In the genomic region with DNA sequence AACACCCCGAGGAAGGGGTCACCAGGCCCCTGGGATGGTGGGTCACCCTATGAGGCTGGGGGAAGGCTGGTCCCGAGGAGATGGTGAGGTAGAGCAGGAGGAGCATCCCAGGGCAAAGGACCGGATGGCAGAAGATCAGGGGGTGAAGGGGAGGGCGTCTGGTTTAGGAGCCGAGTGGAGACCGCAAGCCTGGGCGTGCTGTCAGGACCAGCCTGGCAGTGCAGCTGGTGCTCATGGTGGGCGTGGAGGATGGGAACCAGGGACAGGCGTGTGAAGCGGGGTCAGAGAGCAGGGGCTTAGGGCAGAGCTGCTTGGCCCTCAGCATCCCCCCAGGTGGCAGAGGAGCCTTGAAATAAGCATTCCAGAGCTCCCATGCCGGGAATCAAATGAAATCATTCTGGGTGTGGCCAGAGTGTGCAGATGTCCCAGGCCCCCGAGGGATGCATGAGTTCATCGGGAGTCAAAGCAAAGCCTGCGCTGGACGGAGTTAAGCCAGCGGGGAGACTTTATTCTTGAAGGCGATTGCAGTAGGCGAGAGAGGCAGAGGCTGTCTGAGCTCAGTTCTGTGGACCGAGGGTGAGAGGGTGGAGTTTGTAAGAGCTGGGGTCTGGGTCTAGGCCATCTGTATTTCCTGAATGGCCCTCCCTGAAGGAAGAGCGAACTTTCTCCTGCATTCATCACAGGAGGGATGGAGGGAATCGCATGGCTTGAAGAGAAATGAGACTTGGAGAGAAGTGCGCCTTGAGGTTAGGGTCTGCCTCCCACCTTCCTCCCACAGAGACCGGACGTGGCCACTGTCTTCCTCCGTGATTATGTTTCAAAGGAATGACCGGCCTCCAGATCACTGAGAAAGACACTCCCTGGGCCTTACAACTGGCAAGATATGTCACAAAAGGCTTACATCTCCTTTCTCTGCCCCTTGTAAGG, we compare ENCODE assay signal across 18 cellular contexts. TPM values are rescaled to one million over a fixed set of nuclear protein-coding genes. Genes with fewer than 3 reads are reported as not detected.
DNase-seq lines count a peak whose midpoint lies in the region; ATAC-seq and TF ChIP-seq lines count a peak whose summit lies in the region.
"Had no signal": no experiment of that assay in that cellular context is flagged by ENCODE, and none has a peak within 500 bp of the region (broad histone marks: within the 10 kb centered on the region; RNA-seq: fewer than 3 reads in every experiment).

No MANE protein-coding gene starts in this region.

- no peak overlapping the region for H3K4me3 ChIP-seq in right atrium auricular region
- no peak overlapping the region for H3K4me3 ChIP-seq in gastrocnemius medialis

- peak; percentile 82 to 85 for ATAC-seq in gastrocnemius medialis
- ATAC-seq in GM19397 (IDR thresholded peaks at IDR 0.05; ENCODE audit: unreplicated experiment) = no peak
- no peak for ATAC-seq in GM21786 (IDR thresholded peaks at IDR 0.05; ENCODE audit: unreplicated experiment)
- ATAC-seq: activated naive CD8-positive, alpha-beta T cell treated with anti-CD3 and anti-CD28 coated beads, Interleukin-2, amount 50 U/mL, for 24 hours; left lobe of liver had no signal

- H3K9me3 ChIP-seq in right atrium auricular region (no peaks in the 10 kb centered on the region), gastrocnemius medialis (no peaks in the 10 kb centered on the region)

- TF ChIP-seq POLR2A in gastrocnemius medialis (IDR thresholded peaks at IDR 0.05) = no peak

- H3K36me3 ChIP-seq in right atrium auricular region (no peaks in the 10 kb centered on the region), gastrocnemius medialis (no peaks in the 10 kb centered on the region)

- no peak for TF ChIP-seq CTCF in right atrium auricular region (IDR thresholded peaks at IDR 0.05)
- no peak for TF ChIP-seq CTCF in gastrocnemius medialis (IDR thresholded peaks at IDR 0.05 in 4 of 5, conservative IDR thresholded peaks at IDR 0.05 in 1 of 5)
- no peak for TF ChIP-seq CTCF in GM13977 (IDR thresholded peaks at IDR 0.05; ENCODE audit: extremely low read depth, insufficient read depth, missing control alignments)

- H3K4me1 ChIP-seq in right atrium auricular region = no peaks in the 10 kb centered on the region
- H3K4me1 ChIP-seq in gastrocnemius medialis = no peaks in the 10 kb centered on the region

- H3K27me3 ChIP-seq in right atrium auricular region (no peaks in the 10 kb centered on the region), gastrocnemius medialis (peaks cover 0 to 5% (median 0%) of the 10 kb centered on the region in 3 donors)

- intact Hi-C loops in gastrocnemius medialis (cut with DNase I; ENCODE audit: low total_unique reads) = no loop called here

- in situ Hi-C loops in gastrocnemius medialis (cut with MboI; ENCODE audit: low sequenced_read_pairs in 4 of 4) (no loop called here), GM13977 (cut with MboI; ENCODE audit: low pct_unique_long_range_greater_than_20kb, low sequenced_read_pairs, unreplicated experiment) (no loop called here)

- peak; percentile 87 for DNase-seq in GM03348 (ENCODE audit: low spot score)
- DNase-seq in brain pericyte (ENCODE audit: low read depth, low spot score) = peak; percentile 49
- peak; percentile 74 for DNase-seq in right atrium auricular region (ENCODE audit: low spot score)
- peak; percentile 52 to 78 for DNase-seq in gastrocnemius medialis
- DNase-seq in GM13977 (ENCODE audit: low spot score) = no peak
- no peak for DNase-seq in GDM1 (lab: John Stamatoyannopoulos, UW)
- DNase-seq: activated CD8-positive, alpha-beta memory T cell treated with anti-CD3 and anti-CD28 coated beads, Interleukin-2, amount 50 U/mL, for 4 hours; activated naive CD8-positive, alpha-beta T cell treated with anti-CD3 and anti-CD28 coated beads, Interleukin-2, amount 50 U/mL, for 24 hours; CD4-positive, CD25-positive, alpha-beta regulatory T cell; dermis blood vessel endothelial cell; occipital lobe; stimulated activated CD4-positive, alpha-beta T cell treated with anti-CD3 and anti-CD28 coated beads, Interleukin-2, amount 100 ng/mL, for 24 hours; stimulated activated naive CD4-positive, alpha-beta T cell treated with Interleukin-2 at 50 U/mL for 16 hours had no signal

- H3K27ac ChIP-seq in right atrium auricular region (no peak overlapping the region), gastrocnemius medialis (peak overlapping the region in 3 of 4 donors; percentile 13 to 46 (median 13))
- H3K27ac ChIP-seq: KMS-11, VCaP had no signal

RNA-seq across cellular contexts. Expression of a gene that starts 33.2 kb away (rescaled TPM):
- total RNA-seq in right atrium auricular region = 10 to 100 TPM; 15.4 to 15.8 TPM
- 10 to 100 TPM; 28.6 to 55.0 (median 50.4) TPM for total RNA-seq in gastrocnemius medialis

Comparison
In these comparisons a context has a peak if more than half of its experiments do, and no peak if none do; other contexts are left out.
1. DNase-seq: peak in GM03348 (single experiment), brain pericyte (single experiment), right atrium auricular region (single experiment) and gastrocnemius medialis (2 of 2); none in GM13977 (single experiment) and GDM1 (single experiment).
2. H3K27ac ChIP-seq: peak in gastrocnemius medialis (3 of 4); none in right atrium auricular region (0 of 2).
3. ATAC-seq: peak in gastrocnemius medialis (2 of 2); none in GM19397 (single experiment) and GM21786 (single experiment).